In the genomic region with DNA sequence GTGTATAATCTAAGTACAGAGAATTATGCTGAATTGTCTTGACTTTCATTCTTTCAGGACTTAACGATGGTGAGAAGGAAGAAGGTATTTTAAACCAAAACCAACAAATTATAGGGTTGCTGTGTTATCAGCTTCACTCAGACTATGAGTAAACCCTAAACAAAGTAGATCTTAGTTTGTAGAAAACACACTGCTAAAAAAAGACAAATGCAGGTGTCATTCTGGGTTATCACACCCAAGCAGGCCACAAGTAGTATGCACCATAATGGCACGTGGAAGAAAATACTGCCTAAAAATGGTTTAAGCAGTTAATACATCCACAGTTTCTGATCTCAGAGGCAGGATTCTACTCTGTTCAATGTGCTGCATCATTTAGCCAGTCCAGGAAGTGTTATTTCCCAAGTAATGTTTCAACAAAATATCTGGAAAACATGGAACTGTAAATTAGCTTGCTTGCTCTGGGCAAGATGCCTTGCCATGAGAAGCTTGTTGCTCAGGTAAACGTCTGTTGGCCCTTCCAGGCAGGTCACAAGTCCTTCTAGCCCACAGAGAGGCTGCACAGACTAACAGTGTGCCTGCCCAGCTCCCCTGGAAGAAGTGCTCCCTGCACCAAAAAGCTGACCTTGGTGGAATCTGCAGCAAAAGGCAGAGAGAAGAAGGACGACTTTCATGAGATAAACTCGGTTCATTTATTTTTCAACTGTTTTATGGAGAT, we compare ENCODE assay signal across 10 cellular contexts. TPM values are rescaled to one million over a fixed set of nuclear protein-coding genes. Genes with fewer than 3 reads are reported as not detected.
DNase-seq lines count a peak whose midpoint lies in the region; ATAC-seq, FAIRE-seq and TF ChIP-seq lines count a peak whose summit lies in the region.
"Had no signal": no experiment of that assay in that cellular context is flagged by ENCODE, and none has a peak within 500 bp of the region (broad histone marks: within the 10 kb centered on the region; RNA-seq: fewer than 3 reads in every experiment).

No MANE protein-coding gene starts in this region.

- H3K4me3 ChIP-seq in IMR-90 (ENCODE audit: insufficient read depth, low read depth, low read length): no peak overlapping the region
- no peak overlapping the region for H3K4me3 ChIP-seq in hepatocyte

- H3K27me3 ChIP-seq in IMR-90 (ENCODE audit: control insufficient read depth, insufficient read depth, low read length): no peaks in the 10 kb centered on the region
- H3K27me3 ChIP-seq in hepatocyte: no peaks in the 10 kb centered on the region

- peak overlapping the region; percentile 47 for H3K4ac ChIP-seq in IMR-90 (ENCODE audit: low read depth, low read length)

- H3K27ac ChIP-seq in IMR-90 (ENCODE audit: insufficient read depth, low read length) (no peak overlapping the region), hepatocyte (peak overlapping the region; percentile 46)
- H3K27ac ChIP-seq: WERI-Rb-1 had no signal

- H4K5ac ChIP-seq in IMR-90 (ENCODE audit: low read depth, low read length): no peak overlapping the region

- no peaks in the 10 kb centered on the region for H3K4me1 ChIP-seq in IMR-90 (ENCODE audit: control insufficient read depth, insufficient read depth, low read length)
- peaks cover 33% of the 10 kb centered on the region for H3K4me1 ChIP-seq in hepatocyte (ENCODE audit: insufficient read depth)

- H2BK5ac ChIP-seq in IMR-90 (ENCODE audit: low read depth, low read length, poor library complexity, severe bottlenecking): no peak overlapping the region

- FAIRE-seq in GM12892 (lab: Jason Lieb, UNC): peak; percentile 93

- H3K9me2 ChIP-seq in hepatocyte (replicated peaks; ENCODE audit: insufficient read depth): no peaks in the 10 kb centered on the region

- no peak overlapping the region for H2BK15ac ChIP-seq in IMR-90 (ENCODE audit: low read depth, low read length)

- H3K9me3 ChIP-seq in IMR-90 (ENCODE audit: control insufficient read depth, insufficient read depth, low read length) (no peaks in the 10 kb centered on the region), hepatocyte (ENCODE audit: low read depth) (no peaks in the 10 kb centered on the region)

- in situ Hi-C loops in IMR-90 (cut with MboI; ENCODE audit: low sequenced_read_pairs): no loop called here

- H3K9ac ChIP-seq in IMR-90 (ENCODE audit: low read depth, low read length): no peak overlapping the region

- H4K20me1 ChIP-seq in IMR-90 (ENCODE audit: insufficient read depth, low read length): peaks cover 3% of the 10 kb centered on the region; the same call in 1 of the 2 replicates
- H4K20me1 ChIP-seq in hepatocyte (ENCODE audit: insufficient read depth, poor library complexity, severe bottlenecking): no peaks in the 10 kb centered on the region

- no peak overlapping the region for H3K56ac ChIP-seq in IMR-90 (ENCODE audit: extremely low read depth, insufficient read depth, low read length)

- intact Hi-C loops in IMR-90 (cut with micrococcal nuclease): no loop called here

- H3K4me2 ChIP-seq in IMR-90 (ENCODE audit: low read depth, low read length) (no peak overlapping the region), hepatocyte (peak overlapping the region; percentile 56)

- POLR2A ChIA-PET in IMR-90 (lab: Charles Lee; ENCODE audit: unreplicated experiment): no interaction called here

- H3K18ac ChIP-seq in IMR-90 (ENCODE audit: low read depth, low read length): no peak overlapping the region

- no peak for TF ChIP-seq CTCF in IMR-90 (conservative IDR thresholded peaks at IDR 0.05; ENCODE audit: low read depth, low read length)
- no peak for TF ChIP-seq CTCF in hepatocyte (IDR thresholded peaks at IDR 0.05; ENCODE audit: poor library complexity)

- BruUV-seq in IMR-90 (replicated peaks; lab: Mats Ljungman, UMichigan): no TSS peak

- 0 out of 2 replicates have a peak overlapping the region, but pooled peaks have one; percentile 24 for H3K14ac ChIP-seq in IMR-90 (replicated peaks; ENCODE audit: low read depth, low read length)

- H2BK20ac ChIP-seq in IMR-90 (ENCODE audit: low read depth, low read length): 0 out of 2 replicates have a peak overlapping the region, but pooled peaks have one; percentile 22

- TF ChIP-seq RAD21 in IMR-90 (IDR thresholded peaks at IDR 0.05; ENCODE audit: low read length): no peak

- H3K36me3 ChIP-seq in IMR-90 (ENCODE audit: control insufficient read depth, insufficient read depth, low read length) (no peaks in the 10 kb centered on the region), hepatocyte (replicated peaks; ENCODE audit: insufficient read depth, low read depth) (no peaks in the 10 kb centered on the region)

- CTCF ChIA-PET in IMR-90 (lab: Yijun Ruan, JAX): interaction anchor here (3.3 kb wide), 1 partner anchor 98 kb away, joined by 18 read pairs; no protein-coding TSS in a partner anchor

- peak overlapping the region; percentile 23; the same call in 1 of the 2 replicates for H4K91ac ChIP-seq in IMR-90 (ENCODE audit: insufficient read depth, low read depth, low read length)

- ATAC-seq in GM21367 (IDR thresholded peaks at IDR 0.05; ENCODE audit: unreplicated experiment) (peak; percentile 29), IMR-90 (ENCODE audit: low read depth) (no peak)

- no peak overlapping the region; a peak in 1 of 4 replicates for H4K8ac ChIP-seq in IMR-90 (ENCODE audit: low read depth in 2 of 2, low read length in 2 of 2)

- dilution Hi-C loops in IMR-90 (cut with HindIII; ENCODE audit: low sequenced_read_pairs, unreplicated experiment): no loop called here

- H3K23ac ChIP-seq in IMR-90 (ENCODE audit: low read depth, low read length): peak overlapping the region; percentile 82

- no peak overlapping the region for H2AK9ac ChIP-seq in IMR-90 (replicated peaks; ENCODE audit: low read depth, low read length, poor library complexity)

- WGBS in IMR-90 (ENCODE audit: extremely low coverage in 2 of 2, insufficient read length in 1 of 2), 2 experiments: 83% methylated on average over 1 of the region's 5 CpGs; no CpG with 5 or more reads in 1 of the 2 experiments
- 70% methylated on average over 5 of the region's 5 CpGs for WGBS in hepatocyte (ENCODE audit: low lambda C conversion rate, missing lambda C conversion rate)

- peaks cover 8% of the 10 kb centered on the region for H3K9me1 ChIP-seq in IMR-90 (ENCODE audit: insufficient read depth, low read length)

- H2AFZ ChIP-seq in IMR-90 (replicated peaks; ENCODE audit: low read length, poor library complexity) (no peak overlapping the region), hepatocyte (no peak overlapping the region)

- TF ChIP-seq POLR2A in GM12892 (IDR thresholded peaks at IDR 0.05; ENCODE audit: low read depth, low read length): no peak
- no peak for TF ChIP-seq POLR2A in IMR-90 (IDR thresholded peaks at IDR 0.05; ENCODE audit: low read depth, low read length)

- H2BK120ac ChIP-seq in IMR-90 (ENCODE audit: low read depth, low read length): peak overlapping the region; percentile 19; the same call in 1 of the 2 replicates

- H3K79me2 ChIP-seq in hepatocyte: peaks cover 69% of the 10 kb centered on the region

- no peak overlapping the region for H2AK5ac ChIP-seq in IMR-90 (ENCODE audit: low read depth, low read length)

- DNase-seq in GM12892 (ENCODE audit: insufficient read length): no peak
- no peak for DNase-seq in IMR-90
- DNase-seq in hepatocyte (ENCODE audit: low spot score): no peak
- no peak for DNase-seq in NCI-H524 treated with DMSO at 0.1 percent for 48 hours (lab: John Stamatoyannopoulos, UW)
- DNase-seq in kidney tubule cell (ENCODE audit: low spot score): no peak
- DNase-seq in DMS53 (lab: John Stamatoyannopoulos, UW): no peak
- no peak for DNase-seq in glomerular visceral epithelial cell (ENCODE audit: extremely low spot score)
- DNase-seq: NCI-H510A, WERI-Rb-1 had no signal

- peaks cover 12 to 30% of the 10 kb centered on the region in 2 experiments; a peak in 2 of 4 replicates for H3K79me1 ChIP-seq in IMR-90 (ENCODE audit: low read depth in 1 of 2, low read length in 2 of 2)

TF ChIP-seq in IMR-90, 13 proteins besides CTCF, POLR2A, EP300 and RAD21 (continues in another document):
- TF ChIP-seq NFE2L2 (IDR thresholded peaks at IDR 0.05; ENCODE audit: low read depth, low read length) (no peak), BHLHE40 (IDR thresholded peaks at IDR 0.05; ENCODE audit: low read depth, low read length) (no peak), MAFK (IDR thresholded peaks at IDR 0.05; ENCODE audit: low read depth, low read length) (no peak), MAZ (IDR thresholded peaks at IDR 0.05; ENCODE audit: borderline replicate concordance, low read depth, low read length) (no peak), FOS (IDR thresholded peaks at IDR 0.05; ENCODE audit: low read depth, low read length) (no peak), SMC3 (IDR thresholded peaks at IDR 0.05; ENCODE audit: low read depth, low read length) (no peak), CHD1 (IDR thresholded peaks at IDR 0.05; ENCODE audit: low read depth, low read length) (no peak), RFX5 (IDR thresholded peaks at IDR 0.05; ENCODE audit: low read depth, low read length) (no peak), CEBPB (IDR thresholded peaks at IDR 0.05; ENCODE audit: low read depth, low read length) (no peak), RCOR1 (IDR thresholded peaks at IDR 0.05; ENCODE audit: insufficient replicate concordance, low read length) (no peak)
- TF ChIP-seq, protein P1, sequence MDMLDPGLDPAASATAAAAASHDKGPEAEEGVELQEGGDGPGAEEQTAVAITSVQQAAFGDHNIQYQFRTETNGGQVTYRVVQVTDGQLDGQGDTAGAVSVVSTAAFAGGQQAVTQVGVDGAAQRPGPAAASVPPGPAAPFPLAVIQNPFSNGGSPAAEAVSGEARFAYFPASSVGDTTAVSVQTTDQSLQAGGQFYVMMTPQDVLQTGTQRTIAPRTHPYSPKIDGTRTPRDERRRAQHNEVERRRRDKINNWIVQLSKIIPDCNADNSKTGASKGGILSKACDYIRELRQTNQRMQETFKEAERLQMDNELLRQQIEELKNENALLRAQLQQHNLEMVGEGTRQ (IDR thresholded peaks at IDR 0.05; ENCODE audit: low read depth, low read length): no peak
- TF ChIP-seq, protein P2, sequence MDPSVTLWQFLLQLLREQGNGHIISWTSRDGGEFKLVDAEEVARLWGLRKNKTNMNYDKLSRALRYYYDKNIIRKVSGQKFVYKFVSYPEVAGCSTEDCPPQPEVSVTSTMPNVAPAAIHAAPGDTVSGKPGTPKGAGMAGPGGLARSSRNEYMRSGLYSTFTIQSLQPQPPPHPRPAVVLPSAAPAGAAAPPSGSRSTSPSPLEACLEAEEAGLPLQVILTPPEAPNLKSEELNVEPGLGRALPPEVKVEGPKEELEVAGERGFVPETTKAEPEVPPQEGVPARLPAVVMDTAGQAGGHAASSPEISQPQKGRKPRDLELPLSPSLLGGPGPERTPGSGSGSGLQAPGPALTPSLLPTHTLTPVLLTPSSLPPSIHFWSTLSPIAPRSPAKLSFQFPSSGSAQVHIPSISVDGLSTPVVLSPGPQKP (IDR thresholded peaks at IDR 0.05; ENCODE audit: borderline replicate concordance, low read depth, low read length): no peak

RNA-seq across cellular contexts. Expression of a gene that starts 4.1 kb away (rescaled TPM):
- 6.1 TPM for polyA plus RNA-seq in GM12892 (2012; ENCODE audit: missing spikeins)
- total RNA-seq in IMR-90 (2012; rRNA removed): 4.7 and 7.5 TPM in 2 replicates
- polyA plus RNA-seq in IMR-90 (2012; rRNA removed): 4.5 and 5.7 TPM in 2 replicates
- 1.0 and 1.4 TPM in 2 replicates for polyA plus RNA-seq in IMR-90 (2012; cell fraction: cytosol; rRNA removed)
- 0.16 and 2.9 TPM in 2 replicates for polyA plus RNA-seq in IMR-90 (2012; cell fraction: nucleus; rRNA removed; ENCODE audit: low replicate concordance)
- total RNA-seq in hepatocyte: 19.7 and 21.2 TPM in 2 replicates
- polyA plus RNA-seq in hepatocyte: 16.1 and 18.0 TPM in 2 replicates
